ENCODE assay signal across 17 cellular contexts in genomic region chr7:51035696-51036095, GRCh38.
DNase-seq lines count a peak whose midpoint lies in the region; ATAC-seq and TF ChIP-seq lines count a peak whose summit lies in the region.
"Had no signal": no experiment of that assay in that cellular context is flagged by ENCODE, and none has a peak within 500 bp of the region (broad histone marks: within the 10 kb centered on the region; RNA-seq: fewer than 3 reads in every experiment).

No MANE protein-coding gene starts in this region.

- peaks cover 28% of the 10 kb centered on the region for H3K4me1 ChIP-seq in adipocyte (ENCODE audit: control insufficient read depth, insufficient read depth, low read length)
- H3K4me1 ChIP-seq in hepatocyte (ENCODE audit: insufficient read depth): peaks cover 26% of the 10 kb centered on the region

- H2AFZ ChIP-seq in hepatocyte: no peak overlapping the region

- no peaks in the 10 kb centered on the region for H3K9me2 ChIP-seq in hepatocyte (replicated peaks; ENCODE audit: insufficient read depth)

- H3K36me3 ChIP-seq in adipocyte (ENCODE audit: control insufficient read depth, insufficient read depth, low read length, severe bottlenecking) (no peaks in the 10 kb centered on the region), hepatocyte (replicated peaks; ENCODE audit: insufficient read depth, low read depth) (no peaks in the 10 kb centered on the region)

- 72% methylated on average over 8 of the region's 8 CpGs for WGBS in hepatocyte (ENCODE audit: low lambda C conversion rate, missing lambda C conversion rate)

- H3K4me2 ChIP-seq in hepatocyte: no peak overlapping the region

- H3K27ac ChIP-seq in hepatocyte: peak overlapping the region; percentile 61

- H3K9ac ChIP-seq in adipocyte (ENCODE audit: low read length): no peak overlapping the region

- ATAC-seq in Right ventricle myocardium inferior (no peak), Right ventricle myocardium superior (ENCODE audit: poor library complexity) (no peak)
- ATAC-seq: GM12878 had no signal

- TF ChIP-seq CTCF in AG10803 (conservative IDR thresholded peaks at IDR 0.05; ENCODE audit: low read length): no peak
- TF ChIP-seq CTCF in choroid plexus epithelial cell (conservative IDR thresholded peaks at IDR 0.05; ENCODE audit: low read depth, low read length): no peak
- TF ChIP-seq CTCF in hepatocyte (IDR thresholded peaks at IDR 0.05; ENCODE audit: poor library complexity): no peak

- DNase-seq in AG10803 (ENCODE audit: low read depth) (peak; percentile 71), adipocyte (ENCODE audit: low read depth) (peak; percentile 23), choroid plexus epithelial cell (ENCODE audit: low read depth) (peak; percentile 76), hepatocyte (ENCODE audit: low spot score) (no peak), Right ventricle myocardium inferior (ENCODE audit: missing footprints) (no peak), Right ventricle myocardium superior (no peak), NOMO-1 treated with dmso at 0.1 percent for 144 hours (lab: John Stamatoyannopoulos, UW; ENCODE audit: unreplicated experiment) (no peak), NCI-H526 treated with DMSO at 0.1 percent for 48 hours (lab: John Stamatoyannopoulos, UW) (no peak)
- DNase-seq: 8988T, H9, MV-4-11, NCI-H1105 treated with DMSO at 0.1 percent for 48 hours, NCI-H1694, NCI-H2081, NCI-H2171, SHP77 had no signal

- no peaks in the 10 kb centered on the region for H4K20me1 ChIP-seq in hepatocyte (ENCODE audit: insufficient read depth, poor library complexity, severe bottlenecking)

- intact Hi-C loops in Right ventricle myocardium inferior (cut with DNase I) (no loop called here), Right ventricle myocardium superior (cut with DNase I) (no loop called here)

- H3K4me3 ChIP-seq in AG10803 (ENCODE audit: low read length): no peak overlapping the region
- no peak overlapping the region for H3K4me3 ChIP-seq in adipocyte (ENCODE audit: low read length)
- H3K4me3 ChIP-seq in choroid plexus epithelial cell (ENCODE audit: low read depth, low read length): no peak overlapping the region
- H3K4me3 ChIP-seq in hepatocyte: no peak overlapping the region
- H3K4me3 ChIP-seq: GM12878 had no signal

- H3K9me3 ChIP-seq in adipocyte (ENCODE audit: control insufficient read depth, low read length): no peaks in the 10 kb centered on the region
- no peaks in the 10 kb centered on the region for H3K9me3 ChIP-seq in hepatocyte (ENCODE audit: low read depth)

- no peaks in the 10 kb centered on the region for H3K27me3 ChIP-seq in adipocyte (replicated peaks; ENCODE audit: control insufficient read depth, insufficient read depth, low read length)
- H3K27me3 ChIP-seq in hepatocyte: no peaks in the 10 kb centered on the region

- no peaks in the 10 kb centered on the region for H3K79me2 ChIP-seq in hepatocyte

Comparison
In these comparisons a context has a peak if more than half of its experiments do, and no peak if none do; other contexts are left out.
1. DNase-seq: peak in AG10803 (single experiment), adipocyte (single experiment) and choroid plexus epithelial cell (single experiment); none in hepatocyte (single experiment), Right ventricle myocardium inferior (single experiment), Right ventricle myocardium superior (single experiment), NOMO-1 treated with dmso at 0.1 percent for 144 hours (single experiment) and NCI-H526 treated with DMSO at 0.1 percent for 48 hours (single experiment).